In genomic region chr16:67982011-67982696, GRCh38 we compare ENCODE assay signal across 35 cellular contexts. TPM values are rescaled to one million over a fixed set of nuclear protein-coding genes. Genes with fewer than 3 reads are reported as not detected.
"Had no signal": no experiment of that assay in that cellular context is flagged by ENCODE, and none has a peak within 500 bp of the region (broad histone marks: within the 10 kb centered on the region; RNA-seq: fewer than 3 reads in every experiment).

No MANE protein-coding gene starts in this region.

- H3K36me3 ChIP-seq: brain microvascular endothelial cell, colonic mucosa, esophagus squamous epithelium, gastroesophageal sphincter had no signal

- H3K4me3 Mint-ChIP-seq: activated CD4-positive, alpha-beta memory T cell treated with anti-CD3 and anti-CD28 coated beads, Interleukin-2, amount 10 ng/mL, durations not matched to agents 7 days and 5 days; activated CD4-positive, alpha-beta T cell treated with anti-CD3 and anti-CD28 coated beads, Interleukin-2, amount 10 ng/mL, durations not matched to agents 7 days and 5 days; activated naive CD4-positive, alpha-beta T cell treated with anti-CD3 and anti-CD28 coated beads, Interleukin-2, amount 10 ng/mL, durations not matched to agents 7 days and 5 days; activated T-cell treated with anti-CD3 and anti-CD28 coated beads, Interleukin-2, amount 50 U/mL, for 24 hours; activated T-cell treated with anti-CD3 and anti-CD28 coated beads, Interleukin-2, amount 50 U/mL, for 72 hours; central memory CD8-positive, alpha-beta T cell had no signal

- H3K36me3 Mint-ChIP-seq: activated naive CD4-positive, alpha-beta T cell treated with anti-CD3 and anti-CD28 coated beads, Interleukin-2, amount 10 ng/mL, durations not matched to agents 7 days and 5 days; activated naive CD8-positive, alpha-beta T cell had no signal

- H3K9me3 ChIP-seq: colonic mucosa, esophagus squamous epithelium, gastroesophageal sphincter had no signal

- H3K9me3 Mint-ChIP-seq: activated CD4-positive, alpha-beta memory T cell treated with anti-CD3 and anti-CD28 coated beads, Interleukin-2, amount 10 ng/mL, durations not matched to agents 7 days and 5 days; activated CD4-positive, alpha-beta T cell treated with anti-CD3 and anti-CD28 coated beads, Interleukin-2, amount 10 ng/mL, durations not matched to agents 7 days and 5 days; activated naive CD4-positive, alpha-beta T cell treated with anti-CD3 and anti-CD28 coated beads, Interleukin-2, amount 10 ng/mL, durations not matched to agents 7 days and 5 days; activated T-cell treated with anti-CD3 and anti-CD28 coated beads, Interleukin-2, amount 50 U/mL, for 24 hours; activated T-cell treated with anti-CD3 and anti-CD28 coated beads, Interleukin-2, amount 50 U/mL, for 72 hours; central memory CD8-positive, alpha-beta T cell had no signal

- ATAC-seq: activated T-cell treated with anti-CD3 and anti-CD28 coated beads, Interleukin-2, amount 50 U/mL, for 72 hours; gastroesophageal sphincter had no signal

- H3K27ac ChIP-seq: brain microvascular endothelial cell, colonic mucosa, epithelial cell of prostate, esophagus squamous epithelium, gastroesophageal sphincter had no signal

- H3K27ac Mint-ChIP-seq: activated CD4-positive, alpha-beta memory T cell treated with anti-CD3 and anti-CD28 coated beads, Interleukin-2, amount 10 ng/mL, durations not matched to agents 7 days and 5 days; activated naive CD4-positive, alpha-beta T cell treated with anti-CD3 and anti-CD28 coated beads, Interleukin-2, amount 10 ng/mL, durations not matched to agents 7 days and 5 days; activated naive CD8-positive, alpha-beta T cell; activated T-cell treated with anti-CD3 and anti-CD28 coated beads, Interleukin-2, amount 50 U/mL, for 24 hours; activated T-cell treated with anti-CD3 and anti-CD28 coated beads, Interleukin-2, amount 50 U/mL, for 72 hours had no signal

- H3K27me3 Mint-ChIP-seq: activated naive CD8-positive, alpha-beta T cell; activated T-cell treated with anti-CD3 and anti-CD28 coated beads, Interleukin-2, amount 50 U/mL, for 24 hours; central memory CD8-positive, alpha-beta T cell had no signal

- DNase-seq: activated CD4-positive, alpha-beta memory T cell treated with anti-CD3 and anti-CD28 coated beads, Interleukin-2, amount 10 ng/mL, durations not matched to agents 7 days and 5 days; activated CD4-positive, alpha-beta T cell treated with anti-CD3 and anti-CD28 coated beads for 1 hour; activated CD4-positive, alpha-beta T cell treated with anti-CD3 and anti-CD28 coated beads for 4 hours; activated CD4-positive, alpha-beta T cell treated with anti-CD3 and anti-CD28 coated beads, Interleukin-2, amount 10 ng/mL, durations not matched to agents 7 days and 5 days; activated CD4-positive, alpha-beta T cell treated with anti-CD3 and anti-CD28 coated beads, Interleukin-2, amount 50 U/mL, for 4 hours; activated CD8-positive, alpha-beta memory T cell treated with anti-CD3 and anti-CD28 coated beads, Interleukin-2, amount 50 U/mL, for 48 hours; activated gamma-delta T cell; activated naive CD4-positive, alpha-beta T cell; activated naive CD4-positive, alpha-beta T cell treated with anti-CD3 and anti-CD28 coated beads, Interleukin-2, amount 10 ng/mL, durations not matched to agents 7 days and 5 days; activated T-cell treated with anti-CD3 and anti-CD28 coated beads for 4 hours; activated T-cell treated with anti-CD3 and anti-CD28 coated beads, Interleukin-2, amount 50 U/mL, for 24 hours; activated T-cell treated with anti-CD3 and anti-CD28 coated beads, Interleukin-2, amount 50 U/mL, for 72 hours; amniotic stem cell; anterior cingulate cortex; brain microvascular endothelial cell; colonic mucosa; effector CD8-positive, alpha-beta T cell; esophagus squamous epithelium; foreskin melanocyte; T-helper 2 cell had no signal

- H3K27me3 ChIP-seq: brain microvascular endothelial cell, colonic mucosa had no signal

- H3K4me3 ChIP-seq: colonic mucosa, esophagus squamous epithelium, gastroesophageal sphincter had no signal

- FAIRE-seq: astrocyte, bronchial epithelial cell, endometrium, endothelial cell of umbilical vein had no signal

RNA-seq across cellular contexts. Expression of gene DPEP3, which starts 1.9 kb away (rescaled TPM):
- total RNA-seq: astrocyte, bronchial epithelial cell, cardiac septum, colonic mucosa, dermis microvascular lymphatic vessel endothelial cell, endothelial cell of umbilical vein, esophagus squamous epithelium, fibroblast of lung, fibroblast of villous mesenchyme, glomerular endothelial cell had no signal
- polyA plus RNA-seq: fibroblast of lung had no signal

RNA-seq across cellular contexts. Expression of gene DPEP2, which starts 17.1 kb away (rescaled TPM):
- total RNA-seq: astrocyte, bronchial epithelial cell, fibroblast of lung had no signal
- polyA plus RNA-seq: fibroblast of lung had no signal

RNA-seq across cellular contexts. Expression of gene DPEP2NB, which starts 33.6 kb away (rescaled TPM):
- total RNA-seq: activated CD4-positive, alpha-beta memory T cell treated with anti-CD3 and anti-CD28 coated beads, Interleukin-2, amount 10 ng/mL, durations not matched to agents 7 days and 5 days; activated CD4-positive, alpha-beta T cell treated with anti-CD3 and anti-CD28 coated beads, Interleukin-2, amount 10 ng/mL, durations not matched to agents 7 days and 5 days; activated T-cell treated with anti-CD3 and anti-CD28 coated beads, Interleukin-2, amount 50 U/mL, for 72 hours; astrocyte; bronchial epithelial cell; cardiac septum; colonic mucosa; dermis microvascular lymphatic vessel endothelial cell; endothelial cell of umbilical vein; esophagus squamous epithelium; fibroblast of lung; gastroesophageal sphincter; glomerular endothelial cell; T-helper 1 cell treated with Interleukin-12 subunit alpha and Interleukin-12 subunit beta and Interleukin-4 antibody, amounts not matched to agents 30 ng/mL and 1 ng/mL, for 36 hours had no signal
- polyA plus RNA-seq: adipose tissue, endothelial cell of umbilical vein, fibroblast of lung had no signal
